In genomic region chr4:112510468-112511293, GRCh38 we compare ENCODE assay signal across 11 cellular contexts. TPM values are rescaled to one million over a fixed set of nuclear protein-coding genes. Genes with fewer than 3 reads are reported as not detected.
DNase-seq lines count a peak whose midpoint lies in the region; TF ChIP-seq lines count a peak whose summit lies in the region.
"Had no signal": no experiment of that assay in that cellular context is flagged by ENCODE, and none has a peak within 500 bp of the region (broad histone marks: within the 10 kb centered on the region; RNA-seq: fewer than 3 reads in every experiment).

No MANE protein-coding gene starts in this region.

- H3K4me1 Mint-ChIP-seq in activated naive CD4-positive, alpha-beta T cell treated with anti-CD3 and anti-CD28 coated beads, Interleukin-2, amount 10 ng/mL, durations not matched to agents 7 days and 5 days, result peaks cover 48% of the 10 kb centered on the region
- peaks cover 64% of the 10 kb centered on the region for H3K4me1 Mint-ChIP-seq in activated T-helper 1 cell treated with anti-CD3 and anti-CD28 coated beads, Interleukin-12 subunit alpha, Interleukin-12 subunit beta, Interleukin-2, Interleukin-4 antibody, amounts not matched to agents 30 ng/mL and 10 ng/mL and 1 ng/mL, durations not matched to agents 14 hours and 24 hours and 36 hours (ENCODE audit: low read depth)

- CTCF ChIA-PET in activated naive CD4-positive, alpha-beta T cell treated with anti-CD3 and anti-CD28 coated beads, Interleukin-2, amount 10 ng/mL, durations not matched to agents 7 days and 5 days (lab: Charles Lee), result interaction anchor here (0.9 to 1.7 kb wide), 4 partner anchors 11 to 294 kb away, joined by 4 to 15 read pairs (median 5); no protein-coding TSS in a partner anchor

- H3K4me1 ChIP-seq in suprapubic skin (peaks cover 43% of the 10 kb centered on the region), prostate gland (replicated peaks) (peaks cover 5% of the 10 kb centered on the region)

- TF ChIP-seq EP300 in suprapubic skin (IDR thresholded peaks at IDR 0.05), result no peak

- DNase-seq in activated naive CD4-positive, alpha-beta T cell treated with anti-CD3 and anti-CD28 coated beads, Interleukin-2, amount 10 ng/mL, durations not matched to agents 7 days and 5 days, result no peak
- DNase-seq in activated naive CD4-positive, alpha-beta T cell treated with anti-CD3 and anti-CD28 coated beads, Interleukin-2, amount 50 U/mL, for 16 hours, result no peak
- no peak for DNase-seq in activated T-helper 1 cell treated with anti-CD3 and anti-CD28 coated beads, Interleukin-12 subunit alpha, Interleukin-12 subunit beta, Interleukin-2, Interleukin-4 antibody, amounts not matched to agents 30 ng/mL and 10 ng/mL and 1 ng/mL, durations not matched to agents 14 hours and 24 hours and 36 hours (ENCODE audit: low spot score)
- peak; percentile 59 for DNase-seq in left kidney (ENCODE audit: low read depth, low spot score)
- no peak for DNase-seq in suprapubic skin (ENCODE audit: low spot score in 2 of 2)
- DNase-seq in prostate gland (ENCODE audit: low spot score), result no peak
- no peak for DNase-seq in SKM-1 (lab: John Stamatoyannopoulos, UW; ENCODE audit: unreplicated experiment)
- no peak for DNase-seq in NCI-H1436 (lab: John Stamatoyannopoulos, UW)
- DNase-seq: NCI-H82 had no signal

- peak overlapping the region; percentile 4 for H3K27ac Mint-ChIP-seq in activated naive CD4-positive, alpha-beta T cell treated with anti-CD3 and anti-CD28 coated beads, Interleukin-2, amount 10 ng/mL, durations not matched to agents 7 days and 5 days
- peak overlapping the region; percentile 38 for H3K27ac Mint-ChIP-seq in activated T-helper 1 cell treated with anti-CD3 and anti-CD28 coated beads, Interleukin-12 subunit alpha, Interleukin-12 subunit beta, Interleukin-2, Interleukin-4 antibody, amounts not matched to agents 30 ng/mL and 10 ng/mL and 1 ng/mL, durations not matched to agents 14 hours and 24 hours and 36 hours

- no peak overlapping the region for H3K27ac ChIP-seq in suprapubic skin
- H3K27ac ChIP-seq in prostate gland, result no peak overlapping the region
- H3K27ac ChIP-seq: skin epidermis had no signal

- H3K27me3 ChIP-seq in suprapubic skin (peaks cover 100% of the 10 kb centered on the region), prostate gland (replicated peaks; ENCODE audit: insufficient read depth) (peaks cover 51% of the 10 kb centered on the region)

- no peak for TF ChIP-seq POLR2A in suprapubic skin (IDR thresholded peaks at IDR 0.05)
- no peak for TF ChIP-seq POLR2A in prostate gland (IDR thresholded peaks at IDR 0.05)

- H3K36me3 ChIP-seq in suprapubic skin (no peaks in the 10 kb centered on the region), prostate gland (no peaks in the 10 kb centered on the region)

- WGBS in suprapubic skin, result 4% methylated on average over 30 of the region's 40 CpGs
- WGBS in prostate gland, result 5% methylated on average over 40 of the region's 40 CpGs

- intact Hi-C loops in activated T-helper 1 cell treated with anti-CD3 and anti-CD28 coated beads, Interleukin-12 subunit alpha, Interleukin-12 subunit beta, Interleukin-2, Interleukin-4 antibody, amounts not matched to agents 30 ng/mL and 10 ng/mL and 1 ng/mL, durations not matched to agents 14 hours and 24 hours and 36 hours (cut with micrococcal nuclease), result loop anchor here (1.0 to 5.0 kb wide), 2 partner anchors 8 to 363 kb away; partner anchors contain the start of gene FAM241A
- intact Hi-C loops in prostate gland (cut with DNase I), result no loop called here

- peaks cover 7% of the 10 kb centered on the region for H3K36me3 Mint-ChIP-seq in activated naive CD4-positive, alpha-beta T cell treated with anti-CD3 and anti-CD28 coated beads, Interleukin-2, amount 10 ng/mL, durations not matched to agents 7 days and 5 days
- peaks cover 8% of the 10 kb centered on the region for H3K36me3 Mint-ChIP-seq in activated T-helper 1 cell treated with anti-CD3 and anti-CD28 coated beads, Interleukin-12 subunit alpha, Interleukin-12 subunit beta, Interleukin-2, Interleukin-4 antibody, amounts not matched to agents 30 ng/mL and 10 ng/mL and 1 ng/mL, durations not matched to agents 14 hours and 24 hours and 36 hours (ENCODE audit: low read depth)

- H3K27me3 Mint-ChIP-seq in activated naive CD4-positive, alpha-beta T cell treated with anti-CD3 and anti-CD28 coated beads, Interleukin-2, amount 10 ng/mL, durations not matched to agents 7 days and 5 days, result peaks cover 96% of the 10 kb centered on the region
- peaks cover 83% of the 10 kb centered on the region for H3K27me3 Mint-ChIP-seq in activated T-helper 1 cell treated with anti-CD3 and anti-CD28 coated beads, Interleukin-12 subunit alpha, Interleukin-12 subunit beta, Interleukin-2, Interleukin-4 antibody, amounts not matched to agents 30 ng/mL and 10 ng/mL and 1 ng/mL, durations not matched to agents 14 hours and 24 hours and 36 hours (ENCODE audit: insufficient read depth)

- H3K4me3 ChIP-seq in suprapubic skin, result peak overlapping the region; percentile 38
- peak overlapping the region in 1 of 2 donors; percentile 2 for H3K4me3 ChIP-seq in prostate gland

- no peaks in the 10 kb centered on the region for H3K9me3 ChIP-seq in suprapubic skin
- H3K9me3 ChIP-seq in prostate gland, result no peaks in the 10 kb centered on the region

- H3K9me3 Mint-ChIP-seq in activated naive CD4-positive, alpha-beta T cell treated with anti-CD3 and anti-CD28 coated beads, Interleukin-2, amount 10 ng/mL, durations not matched to agents 7 days and 5 days, result no peaks in the 10 kb centered on the region
- H3K9me3 Mint-ChIP-seq in activated T-helper 1 cell treated with anti-CD3 and anti-CD28 coated beads, Interleukin-12 subunit alpha, Interleukin-12 subunit beta, Interleukin-2, Interleukin-4 antibody, amounts not matched to agents 30 ng/mL and 10 ng/mL and 1 ng/mL, durations not matched to agents 14 hours and 24 hours and 36 hours, result no peaks in the 10 kb centered on the region

- H3K4me3 Mint-ChIP-seq in activated naive CD4-positive, alpha-beta T cell treated with anti-CD3 and anti-CD28 coated beads, Interleukin-2, amount 10 ng/mL, durations not matched to agents 7 days and 5 days, result peak overlapping the region; percentile 37
- H3K4me3 Mint-ChIP-seq in activated T-helper 1 cell treated with anti-CD3 and anti-CD28 coated beads, Interleukin-12 subunit alpha, Interleukin-12 subunit beta, Interleukin-2, Interleukin-4 antibody, amounts not matched to agents 30 ng/mL and 10 ng/mL and 1 ng/mL, durations not matched to agents 14 hours and 24 hours and 36 hours, result peak overlapping the region; percentile 59

- TF ChIP-seq CTCF in suprapubic skin (IDR thresholded peaks at IDR 0.05) (no peak), prostate gland (IDR thresholded peaks at IDR 0.05) (no peak)

RNA-seq across cellular contexts. Expression of gene NEUROG2, which starts 5.3 kb away (rescaled TPM):
- 0.18 TPM in 1 of 2 replicates, not detected in the other for total RNA-seq in activated T-helper 1 cell treated with anti-CD3 and anti-CD28 coated beads, Interleukin-12 subunit alpha, Interleukin-12 subunit beta, Interleukin-2, Interleukin-4 antibody, amounts not matched to agents 30 ng/mL and 10 ng/mL and 1 ng/mL, durations not matched to agents 14 hours and 24 hours and 36 hours
- not detected for total RNA-seq in suprapubic skin
- total RNA-seq in prostate gland, result not detected
- total RNA-seq: fibroblast of villous mesenchyme had no signal
